In genomic region chr12:52906049-52906645, GRCh38 we compare ENCODE assay signal across 16 cellular contexts.
DNase-seq lines count a peak whose midpoint lies in the region; ATAC-seq and TF ChIP-seq lines count a peak whose summit lies in the region.
"Had no signal": no experiment of that assay in that cellular context is flagged by ENCODE, and none has a peak within 500 bp of the region (broad histone marks: within the 10 kb centered on the region; RNA-seq: fewer than 3 reads in every experiment).

No MANE protein-coding gene starts in this region.

- H3K27me3 Mint-ChIP-seq in nephron progenitor cell (ENCODE audit: low read depth, poor library complexity) = peaks cover 12% of the 10 kb centered on the region
- H3K27me3 Mint-ChIP-seq: activated CD8-positive, alpha-beta memory T cell treated with anti-CD3 and anti-CD28 coated beads, Interleukin-2, amount 10 ng/mL, durations not matched to agents 7 days and 5 days; activated naive CD4-positive, alpha-beta T cell treated with anti-CD3 and anti-CD28 coated beads, Interleukin-2, amount 50 U/mL, for 24 hours had no signal

- H3K27ac Mint-ChIP-seq in nephron progenitor cell = peak overlapping the region; percentile 64
- H3K27ac Mint-ChIP-seq: activated CD8-positive, alpha-beta memory T cell treated with anti-CD3 and anti-CD28 coated beads, Interleukin-2, amount 10 ng/mL, durations not matched to agents 7 days and 5 days had no signal

- ATAC-seq in HG03457 (IDR thresholded peaks at IDR 0.05; ENCODE audit: unreplicated experiment) = no peak
- ATAC-seq in HG03139 (IDR thresholded peaks at IDR 0.05; ENCODE audit: unreplicated experiment) = no peak
- ATAC-seq: activated CD8-positive, alpha-beta memory T cell treated with anti-CD3 and anti-CD28 coated beads, Interleukin-2, amount 10 ng/mL, durations not matched to agents 7 days and 5 days had no signal

- H3K4me1 ChIP-seq in duodenal mucosa (ENCODE audit: control insufficient read depth in 1 of 2, insufficient read depth in 2 of 2, low read length in 2 of 2) = peaks cover 37 to 48% of the 10 kb centered on the region in 2 donors

- H3K4me3 ChIP-seq in duodenal mucosa (ENCODE audit: low read depth in 1 of 2, low read length in 2 of 2) = peak overlapping the region in 1 of 2 donors; percentile 26
- H3K4me3 ChIP-seq: SJSA1 had no signal

- DNase-seq in NCI-H345 (lab: John Stamatoyannopoulos, UW) = peak; percentile 75
- DNase-seq in nephron progenitor cell = no peak
- DNase-seq in activated naive CD4-positive, alpha-beta T cell (lab: John Stamatoyannopoulos, UW) = no peak
- no peak for DNase-seq in NCI-H1694 (lab: John Stamatoyannopoulos, UW)
- DNase-seq: activated CD8-positive, alpha-beta memory T cell treated with anti-CD3 and anti-CD28 coated beads, Interleukin-2, amount 10 ng/mL, durations not matched to agents 7 days and 5 days; cerebellar nuclear complex; esophagus squamous epithelium; hypothalamus; MM.1S; stimulated activated CD8-positive, alpha-beta memory T cell treated with anti-CD3 and anti-CD28 coated beads, Interleukin-4, amount 100 ng/mL, for 48 hours had no signal

- H3K36me3 ChIP-seq in duodenal mucosa (ENCODE audit: control insufficient read depth in 1 of 2, insufficient read depth in 2 of 2, low read length in 2 of 2) = peaks cover 6 to 9% of the 10 kb centered on the region in 2 donors
- H3K36me3 ChIP-seq: SJSA1 had no signal

- H3K9me3 Mint-ChIP-seq in nephron progenitor cell = no peaks in the 10 kb centered on the region
- H3K9me3 Mint-ChIP-seq: activated naive CD4-positive, alpha-beta T cell treated with anti-CD3 and anti-CD28 coated beads, Interleukin-2, amount 50 U/mL, for 24 hours had no signal

- no peak for TF ChIP-seq CTCF in C4-2B (conservative IDR thresholded peaks at IDR 0.05)
- no peak for TF ChIP-seq CTCF in nephron progenitor cell (IDR thresholded peaks at IDR 0.05)

- peak overlapping the region; percentile 66 to 74 for H3K9ac ChIP-seq in duodenal mucosa (ENCODE audit: low read depth in 1 of 2, low read length in 2 of 2)

- H3K27me3 ChIP-seq in duodenal mucosa (ENCODE audit: control insufficient read depth in 1 of 2, insufficient read depth in 2 of 2, low read length in 2 of 2) = no peaks in the 10 kb centered on the region
- H3K27me3 ChIP-seq: SJSA1 had no signal

- peaks cover 66% of the 10 kb centered on the region for H3K4me1 Mint-ChIP-seq in nephron progenitor cell

- H3K27ac ChIP-seq in C4-2B (peak overlapping the region; percentile 96), duodenal mucosa (ENCODE audit: low read depth, low read length) (peak overlapping the region; percentile 77)
- H3K27ac ChIP-seq: SJSA1 had no signal

- peaks cover 10% of the 10 kb centered on the region for H3K36me3 Mint-ChIP-seq in nephron progenitor cell (ENCODE audit: low read depth)
- H3K36me3 Mint-ChIP-seq: activated CD8-positive, alpha-beta memory T cell treated with anti-CD3 and anti-CD28 coated beads, Interleukin-2, amount 10 ng/mL, durations not matched to agents 7 days and 5 days; activated naive CD4-positive, alpha-beta T cell treated with anti-CD3 and anti-CD28 coated beads, Interleukin-2, amount 50 U/mL, for 24 hours had no signal

- H3K9me3 ChIP-seq in duodenal mucosa (ENCODE audit: control insufficient read depth in 1 of 2, low read length in 2 of 2) = no peaks in the 10 kb centered on the region
- H3K9me3 ChIP-seq: esophagus squamous epithelium, SJSA1 had no signal

- H3K4me3 Mint-ChIP-seq in nephron progenitor cell = peak overlapping the region; percentile 9
- H3K4me3 Mint-ChIP-seq: activated CD8-positive, alpha-beta memory T cell treated with anti-CD3 and anti-CD28 coated beads, Interleukin-2, amount 10 ng/mL, durations not matched to agents 7 days and 5 days; activated naive CD4-positive, alpha-beta T cell treated with anti-CD3 and anti-CD28 coated beads, Interleukin-2, amount 50 U/mL, for 24 hours had no signal
